ENCODE assay signal across 18 cellular contexts in the genomic region with DNA sequence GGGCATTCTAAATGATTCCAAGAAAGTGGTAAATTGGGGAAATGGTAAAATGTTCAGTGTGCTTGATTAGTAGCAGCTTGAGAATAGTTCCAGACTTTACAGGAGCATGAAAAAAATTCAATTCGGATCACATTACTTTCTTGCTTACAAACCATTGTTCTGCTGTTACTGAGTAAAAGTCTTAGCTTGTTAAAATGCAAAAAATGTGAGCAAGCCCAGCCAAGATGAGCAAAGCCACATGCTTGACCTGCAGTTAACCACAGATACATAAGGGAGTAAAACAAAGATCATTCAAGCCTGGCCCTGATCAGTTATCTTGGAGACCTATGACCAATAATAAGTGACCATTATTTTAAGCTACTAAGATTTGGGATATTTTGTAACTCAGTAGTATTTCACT.
DNase-seq lines count a peak whose midpoint lies in the region; ATAC-seq and TF ChIP-seq lines count a peak whose summit lies in the region.
"Had no signal": no experiment of that assay in that cellular context is flagged by ENCODE, and none has a peak within 500 bp of the region (broad histone marks: within the 10 kb centered on the region; RNA-seq: fewer than 3 reads in every experiment).

No MANE protein-coding gene starts in this region.

- no peaks in the 10 kb centered on the region for H3K36me3 ChIP-seq in brain microvascular endothelial cell (replicated peaks)
- H3K36me3 ChIP-seq: BLaER1, gastroesophageal sphincter, thyroid gland had no signal

- H3K27ac Mint-ChIP-seq in activated T-helper 2 cell treated with anti-CD3 and anti-CD28 coated beads, Interferon-gamma antibody, Interleukin-2, Interleukin-4, amounts not matched to agents 10 μg/mL and 5 μg/mL and 100 μg/mL, durations not matched to agents 14 hours and 24 hours and 36 hours, result no peak overlapping the region
- H3K27ac Mint-ChIP-seq: dendritic cell treated with granulocyte-macrophage colony-stimulating factor and Interleukin-4, amounts not matched to agents 40 ng/mL and 50 ng/mL, for 4 days had no signal

- ATAC-seq in GM19397 (IDR thresholded peaks at IDR 0.05; ENCODE audit: unreplicated experiment) (no peak), GM18870 (IDR thresholded peaks at IDR 0.05; ENCODE audit: unreplicated experiment) (no peak), HG03039 (IDR thresholded peaks at IDR 0.05; ENCODE audit: unreplicated experiment) (no peak)
- ATAC-seq: gastroesophageal sphincter, GM12878, psoas muscle had no signal

- DNase-seq in AG10803 (ENCODE audit: low read depth), result peak; percentile 72
- DNase-seq in HT1080 (ENCODE audit: low read depth), result peak; percentile 36
- DNase-seq in brain microvascular endothelial cell, result peak; percentile 58
- DNase-seq in kidney glomerular epithelial cell (lab: John Stamatoyannopoulos, UW), result peak; percentile 51
- no peak for DNase-seq in activated T-helper 2 cell treated with anti-CD3 and anti-CD28 coated beads, Interferon-gamma antibody, Interleukin-2, Interleukin-4, amounts not matched to agents 10 μg/mL and 5 μg/mL and 100 μg/mL, durations not matched to agents 14 hours and 24 hours and 36 hours (ENCODE audit: low spot score)
- DNase-seq: activated CD4-positive, alpha-beta T cell treated with anti-CD3 and anti-CD28 coated beads for 4 hours; NCI-H1694; NCI-H526 treated with DMSO at 0.1 percent for 48 hours; psoas muscle; T-helper 2 cell; thyroid gland had no signal

- no peaks in the 10 kb centered on the region for H3K4me1 Mint-ChIP-seq in activated T-helper 2 cell treated with anti-CD3 and anti-CD28 coated beads, Interferon-gamma antibody, Interleukin-2, Interleukin-4, amounts not matched to agents 10 μg/mL and 5 μg/mL and 100 μg/mL, durations not matched to agents 14 hours and 24 hours and 36 hours (ENCODE audit: low read depth)

- TF ChIP-seq CTCF in AG10803 (conservative IDR thresholded peaks at IDR 0.05; ENCODE audit: low read length) (no peak), brain microvascular endothelial cell (IDR thresholded peaks at IDR 0.05; ENCODE audit: low read depth, low read length, missing control alignments) (no peak)

- H3K27me3 Mint-ChIP-seq in activated T-helper 2 cell treated with anti-CD3 and anti-CD28 coated beads, Interferon-gamma antibody, Interleukin-2, Interleukin-4, amounts not matched to agents 10 μg/mL and 5 μg/mL and 100 μg/mL, durations not matched to agents 14 hours and 24 hours and 36 hours (ENCODE audit: low read depth), result no peaks in the 10 kb centered on the region
- H3K27me3 Mint-ChIP-seq: dendritic cell treated with granulocyte-macrophage colony-stimulating factor and Interleukin-4, amounts not matched to agents 40 ng/mL and 50 ng/mL, for 4 days had no signal

- no peak overlapping the region for H3K4me3 Mint-ChIP-seq in activated T-helper 2 cell treated with anti-CD3 and anti-CD28 coated beads, Interferon-gamma antibody, Interleukin-2, Interleukin-4, amounts not matched to agents 10 μg/mL and 5 μg/mL and 100 μg/mL, durations not matched to agents 14 hours and 24 hours and 36 hours (ENCODE audit: low read depth)
- H3K4me3 Mint-ChIP-seq: dendritic cell treated with granulocyte-macrophage colony-stimulating factor and Interleukin-4, amounts not matched to agents 40 ng/mL and 50 ng/mL, for 4 days had no signal

- H3K27ac ChIP-seq in brain microvascular endothelial cell, result no peak overlapping the region
- H3K27ac ChIP-seq: BLaER1, gastroesophageal sphincter, psoas muscle, thyroid gland had no signal

- no peaks in the 10 kb centered on the region for H3K27me3 ChIP-seq in brain microvascular endothelial cell (replicated peaks)
- H3K27me3 ChIP-seq: BLaER1, gastroesophageal sphincter, thyroid gland had no signal

- intact Hi-C loops in activated T-helper 2 cell treated with anti-CD3 and anti-CD28 coated beads, Interferon-gamma antibody, Interleukin-2, Interleukin-4, amounts not matched to agents 10 μg/mL and 5 μg/mL and 100 μg/mL, durations not matched to agents 14 hours and 24 hours and 36 hours (cut with micrococcal nuclease), result no loop called here

- no peaks in the 10 kb centered on the region for H3K9me3 Mint-ChIP-seq in activated T-helper 2 cell treated with anti-CD3 and anti-CD28 coated beads, Interferon-gamma antibody, Interleukin-2, Interleukin-4, amounts not matched to agents 10 μg/mL and 5 μg/mL and 100 μg/mL, durations not matched to agents 14 hours and 24 hours and 36 hours
- H3K9me3 Mint-ChIP-seq: dendritic cell treated with granulocyte-macrophage colony-stimulating factor and Interleukin-4, amounts not matched to agents 40 ng/mL and 50 ng/mL, for 4 days had no signal

- H3K4me3 ChIP-seq in AG10803 (ENCODE audit: low read length) (no peak overlapping the region), brain microvascular endothelial cell (ENCODE audit: low read depth, low read length) (no peak overlapping the region)
- H3K4me3 ChIP-seq: BLaER1, gastroesophageal sphincter, GM12878, psoas muscle, thyroid gland had no signal

- no peaks in the 10 kb centered on the region for H3K36me3 Mint-ChIP-seq in activated T-helper 2 cell treated with anti-CD3 and anti-CD28 coated beads, Interferon-gamma antibody, Interleukin-2, Interleukin-4, amounts not matched to agents 10 μg/mL and 5 μg/mL and 100 μg/mL, durations not matched to agents 14 hours and 24 hours and 36 hours (ENCODE audit: low read depth)

- in situ Hi-C loops in brain microvascular endothelial cell (cut with HindIII; ENCODE audit: low pct_ligation_motif_present, low sequenced_read_pairs), result no loop called here
